8 cellular contexts compared by ENCODE assay signal in the genomic region with DNA sequence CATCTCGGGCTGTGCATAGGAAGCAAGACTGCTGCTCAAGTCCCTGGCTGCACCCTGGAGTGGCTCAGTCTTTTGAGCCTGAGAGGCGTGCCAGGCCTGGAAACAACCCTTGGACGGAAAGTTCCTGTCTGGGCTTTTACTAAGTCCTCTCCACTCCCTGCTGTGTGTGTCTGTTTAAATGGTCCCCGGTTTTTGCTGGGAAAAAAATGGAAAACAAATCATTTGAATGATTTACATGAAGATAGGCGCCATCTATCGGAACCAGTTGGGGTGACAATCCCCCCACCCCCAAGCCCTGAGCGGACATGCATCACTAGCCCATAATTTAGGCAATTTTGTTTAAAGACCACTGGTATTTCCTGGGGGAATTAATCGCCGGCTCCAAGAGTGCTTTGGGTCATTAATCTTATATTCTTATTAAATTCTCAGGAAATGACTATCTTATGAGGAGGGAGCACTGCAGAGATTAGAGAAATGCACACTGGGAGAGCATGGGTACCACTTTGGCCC. TPM values are rescaled to one million over a fixed set of nuclear protein-coding genes. Genes with fewer than 3 reads are reported as not detected.
DNase-seq lines count a peak whose midpoint lies in the region; ATAC-seq and FAIRE-seq lines count a peak whose summit lies in the region.

No MANE protein-coding gene starts in this region.

- 10% methylated on average over 9 of the region's 9 CpGs for WGBS in right cardiac atrium

- H3K27ac ChIP-seq in right cardiac atrium (ENCODE audit: low read length) (peak overlapping the region; percentile 7), rectal smooth muscle tissue (ENCODE audit: low read depth, low read length) (no peak overlapping the region)

- H3K36me3 ChIP-seq in rectal smooth muscle tissue (ENCODE audit: control insufficient read depth, insufficient read depth, low read length) = no peaks in the 10 kb centered on the region

- intact Hi-C loops in right cardiac atrium (cut with DNase I) = loop anchor here in 3 of 4 donors (5.0 to 10.0 kb wide), 2 partner anchors 144 to 193 kb away; no protein-coding TSS in a partner anchor

- DNase-seq in COLO668 (lab: John Stamatoyannopoulos, UW; ENCODE audit: unreplicated experiment) (peak; percentile 27), HTR-8/SVneo (ENCODE audit: insufficient read length, low spot score) (peak; percentile 68), SK-MEL-5 (ENCODE audit: low read depth, low spot score) (peak; percentile 59), anterior cingulate cortex (lab: John Stamatoyannopoulos, UW) (peak in 56 of 58 donors; percentile 8 to 87 (median 58)), right cardiac atrium (peak; percentile 83 to 94 (median 90)), SKM-1 (lab: John Stamatoyannopoulos, UW; ENCODE audit: unreplicated experiment) (no peak)

- in situ Hi-C loops in SK-MEL-5 (cut with HindIII; ENCODE audit: low pct_unique_long_range_greater_than_20kb, low sequenced_read_pairs) = no loop called here

- H3K27me3 ChIP-seq in right cardiac atrium (ENCODE audit: control insufficient read depth, insufficient read depth) (no peaks in the 10 kb centered on the region), rectal smooth muscle tissue (ENCODE audit: control insufficient read depth, insufficient read depth, low read length) (no peaks in the 10 kb centered on the region)

- no peak overlapping the region for H3K4me3 ChIP-seq in right cardiac atrium (ENCODE audit: low read length)
- peak overlapping the region; percentile 41 for H3K4me3 ChIP-seq in rectal smooth muscle tissue (ENCODE audit: low read length)

- H3K4me1 ChIP-seq in right cardiac atrium (ENCODE audit: control insufficient read depth, insufficient read depth, low read length) (peaks cover 6% of the 10 kb centered on the region), rectal smooth muscle tissue (ENCODE audit: control insufficient read depth, insufficient read depth, low read length) (peaks cover 5% of the 10 kb centered on the region)

- peak; percentile 64 for ATAC-seq in right cardiac atrium
- ATAC-seq in HG02870 (IDR thresholded peaks at IDR 0.05; ENCODE audit: unreplicated experiment) = no peak

- FAIRE-seq in HTR-8/SVneo (lab: Jason Lieb, UNC) = no peak

- no peaks in the 10 kb centered on the region for H3K9me3 ChIP-seq in right cardiac atrium (ENCODE audit: control insufficient read depth, low read length)

- no peak overlapping the region for H3K9ac ChIP-seq in rectal smooth muscle tissue (ENCODE audit: low read length)

RNA-seq across cellular contexts. Expression of a gene that starts 2.7 kb away (rescaled TPM):
- total RNA-seq in SK-MEL-5 (2014; rRNA removed; shearing (Covaris generic)) = 38.9 and 42.3 TPM in 2 replicates
- 37.9 and 49.5 TPM in 2 replicates for polyA plus RNA-seq in SK-MEL-5 (2015; cell fraction: cytosol; rRNA removed)
- 37.2 and 45.8 TPM in 2 replicates for polyA plus RNA-seq in SK-MEL-5 (2015; cell fraction: nucleus; rRNA removed)
- total RNA-seq in right cardiac atrium = 10 to 100 TPM; 16.9 to 37.3 (median 24.3) TPM
- polyA plus RNA-seq in right cardiac atrium = 7.5 TPM
